ENCODE assay signal across 3 cellular contexts in the genomic region with DNA sequence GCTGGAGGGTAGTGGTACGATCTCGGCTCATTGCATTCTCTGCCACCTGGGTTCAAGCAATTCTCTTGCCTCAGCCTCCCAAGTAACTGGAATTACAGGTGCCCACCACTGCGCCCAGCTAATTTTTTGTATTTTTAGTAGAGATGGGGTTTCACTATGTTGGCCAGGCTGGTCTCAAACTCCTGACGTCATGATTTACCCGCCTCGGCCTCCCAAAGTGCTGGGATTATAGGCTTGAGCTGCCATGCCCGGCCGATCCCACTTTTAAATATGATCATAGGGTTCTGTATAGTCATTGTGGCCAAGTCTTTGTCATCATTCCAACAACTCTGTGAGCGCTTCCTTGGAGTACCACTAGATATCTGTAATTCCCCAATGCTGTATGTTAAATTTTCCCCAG.
DNase-seq lines count a peak whose midpoint lies in the region; ATAC-seq, FAIRE-seq and TF ChIP-seq lines count a peak whose summit lies in the region.
"Not testable (repeated sequence)": the region's sequence is repeated elsewhere in the genome, so short reads cannot be mapped to it uniquely, and the experiment has no call there.

No MANE protein-coding gene starts in this region.

- not testable (repeated sequence) for H3K4me2 ChIP-seq in HepG2 (ENCODE audit: low read depth, low read length)

- not testable (repeated sequence) for BruUV-seq in HepG2 (replicated peaks; lab: Mats Ljungman, UMichigan)

- WGBS in HepG2 (ENCODE audit: low lambda C conversion rate), result 4% methylated on average over 9 of the region's 9 CpGs

- in situ Hi-C loops in HepG2 (cut with HindIII; ENCODE audit: extremely low pct_ligation_motif_present, low pct_unique_long_range_greater_than_20kb), result not testable (repeated sequence)

- not testable (repeated sequence) for H2AFZ ChIP-seq in HepG2 (ENCODE audit: low read length)

- H3K36me3 ChIP-seq in HepG2 (replicated peaks in 1 of 2; ENCODE audit: control insufficient read depth in 1 of 2, insufficient read depth in 2 of 2, low read length in 2 of 2), result not testable (repeated sequence)

- not testable (repeated sequence) for H3K4me3 ChIP-seq in HepG2 (replicated peaks in 1 of 3; ENCODE audit: insufficient read depth in 1 of 3, low read depth in 2 of 3, low read length in 3 of 3)

- TF ChIP-seq POLR2A in HepG2 (IDR thresholded peaks at IDR 0.05; ENCODE audit: insufficient read depth in 1 of 2, low read depth in 2 of 2, low read length in 2 of 2), result not testable (repeated sequence)

- H3K27me3 ChIP-seq in HepG2 (ENCODE audit: control insufficient read depth in 1 of 2, insufficient read depth in 2 of 2, low read length in 2 of 2), result not testable (repeated sequence)

- POLR2A ChIA-PET in HepG2 (lab: Yijun Ruan, JAX), result not testable (repeated sequence)

- not testable (repeated sequence) for H3K4me1 ChIP-seq in HepG2 (ENCODE audit: insufficient read depth, low read length)

- FAIRE-seq in HepG2 (lab: Jason Lieb, UNC), result not testable (repeated sequence)

- not testable (repeated sequence) for H3K9ac ChIP-seq in HepG2 (ENCODE audit: insufficient read depth, low read depth, low read length)

- not testable (repeated sequence) for ATAC-seq in HepG2

- not testable (repeated sequence) for H3K9me3 ChIP-seq in HepG2 (ENCODE audit: low read length)

- not testable (repeated sequence) for H3K27ac ChIP-seq in HepG2 (ENCODE audit: extremely low read length, insufficient read depth, low read length)

- TF ChIP-seq CTCF in HepG2 (CRISPR knock-in tag; IDR thresholded peaks at IDR 0.05), result not testable (repeated sequence)

- not testable (repeated sequence) for TF ChIP-seq EP300 in HepG2 (IDR thresholded peaks at IDR 0.05; ENCODE audit: low read depth in 2 of 2, low read length in 2 of 2); HepG2 (CRISPR knock-in tag; IDR thresholded peaks at IDR 0.05; ENCODE audit: borderline replicate concordance)

- CTCF ChIA-PET in HepG2 (lab: Yijun Ruan, JAX; ENCODE audit: low intra/inter-chr PET ratio, low total read pairs), result not testable (repeated sequence)

- not testable (repeated sequence) for TF ChIP-seq RAD21 in HepG2 (CRISPR knock-in tag; IDR thresholded peaks at IDR 0.05)

- H4K20me1 ChIP-seq in HepG2 (ENCODE audit: insufficient read depth, low read length), result not testable (repeated sequence)

- intact Hi-C loops in HepG2 (cut with micrococcal nuclease; ENCODE audit: unreplicated experiment), result not testable (repeated sequence)

- not testable (repeated sequence) for H3K79me2 ChIP-seq in HepG2 (ENCODE audit: insufficient read depth, low read length)

- DNase-seq in Daoy (ENCODE audit: low read depth) (peak; percentile 11), RPMI7951 (ENCODE audit: low read depth) (peak; percentile 25)
- not testable (repeated sequence) for DNase-seq in HepG2 (ENCODE audit: low spot score)

TF ChIP-seq in HepG2, 621 proteins besides CTCF, POLR2A, EP300 and RAD21:
- TF ChIP-seq ATF7 (IDR thresholded peaks at IDR 0.05) (peak; percentile 76), CREB1 (IDR thresholded peaks at IDR 0.05) (peak; percentile 83)
- TF ChIP-seq ATF7, CREB1 (CRISPR knock-in tag; IDR thresholded peaks at IDR 0.05): not testable (repeated sequence)
